10 cellular contexts compared by ENCODE assay signal in the genomic region with DNA sequence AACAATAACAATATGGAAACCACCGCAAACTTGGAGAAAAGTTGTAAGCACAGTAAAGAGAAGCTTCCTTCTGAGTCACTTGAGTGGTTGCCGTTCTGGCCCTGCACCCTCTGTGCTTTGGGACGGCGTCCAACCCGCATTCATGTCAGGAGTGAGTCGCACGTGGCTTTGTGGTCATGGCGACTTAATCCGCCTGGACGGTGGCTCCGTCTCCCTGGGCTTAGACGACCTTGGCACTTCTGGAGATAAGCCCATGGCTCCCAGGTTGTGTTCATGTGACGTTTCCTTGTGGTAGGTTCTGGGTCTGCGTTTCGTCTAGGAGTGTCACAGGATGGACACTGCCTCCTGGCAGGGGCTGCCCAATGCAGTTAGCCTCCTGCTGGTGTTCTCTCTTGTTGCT. TPM values are rescaled to one million over a fixed set of nuclear protein-coding genes. Genes with fewer than 3 reads are reported as not detected.
A peak's percentile ranks its signal among the peaks of the same experiment; 100 is the strongest.
DNase-seq lines count a peak whose midpoint lies in the region; ATAC-seq and TF ChIP-seq lines count a peak whose summit lies in the region.
"Had no signal": no experiment of that assay in that cellular context is flagged by ENCODE, and none has a peak within 500 bp of the region (broad histone marks: within the 10 kb centered on the region; RNA-seq: fewer than 3 reads in every experiment).

No MANE protein-coding gene starts in this region.

- no peak for ATAC-seq in HG02759 (IDR thresholded peaks at IDR 0.05; ENCODE audit: unreplicated experiment)
- no peak for ATAC-seq in left colon

- intact Hi-C loops in left colon (cut with DNase I, micrococcal nuclease) = loop anchor here in 1 of 2 donors (10.0 kb wide), 1 partner anchor 174 kb away; no protein-coding TSS in a partner anchor

- DNase-seq in BJ (ENCODE audit: low read depth) (peak; percentile 47), MG63 (peak; percentile 81), astrocyte of the spinal cord (ENCODE audit: low read depth, low spot score) (peak; percentile 84), kidney glomerular epithelial cell (lab: John Stamatoyannopoulos, UW) (peak; percentile 36), left colon (no peak)
- DNase-seq in activated T-cell treated with anti-CD3 and anti-CD28 coated beads, Interleukin-2, amount 50 U/mL, for 1 hour = no peak
- no peak for DNase-seq in activated effector memory CD4-positive, alpha-beta T cell treated with Interleukin-2 at 50 U/mL for 16 hours

- no peak overlapping the region for H3K4me3 ChIP-seq in BJ (ENCODE audit: low read depth, low read length)
- no peak overlapping the region; the same call in 1 of the 2 replicates for H3K4me3 ChIP-seq in MG63
- H3K4me3 ChIP-seq in astrocyte of the spinal cord (ENCODE audit: low read depth, low read length) = no peak overlapping the region
- H3K4me3 ChIP-seq: HAP-1, prostate gland had no signal

- CTCF ChIA-PET in BJ (lab: Yijun Ruan, JAX) = interaction anchor here (0.7 to 2.8 kb wide), 20 partner anchors 9 to 793 kb away, joined by 3 to 10 read pairs (median 4); no protein-coding TSS in a partner anchor

- H3K36me3 ChIP-seq in BJ (ENCODE audit: control insufficient read depth, insufficient read depth, low read length) (peaks cover 13% of the 10 kb centered on the region), MG63 (no peaks in the 10 kb centered on the region; the same call in none of the 2 replicates)
- H3K36me3 ChIP-seq: prostate gland had no signal

- H3K27me3 ChIP-seq in BJ (ENCODE audit: control insufficient read depth, insufficient read depth, low read length) (no peaks in the 10 kb centered on the region), MG63 (no peaks in the 10 kb centered on the region)

- no peak for TF ChIP-seq CTCF in BJ (IDR thresholded peaks at IDR 0.05; ENCODE audit: insufficient read depth, low read depth, low read length)
- TF ChIP-seq CTCF in astrocyte of the spinal cord (IDR thresholded peaks at IDR 0.05; ENCODE audit: low read depth, low read length) = no peak

- H3K9me3 ChIP-seq in MG63 = no peaks in the 10 kb centered on the region
- H3K9me3 ChIP-seq: HAP-1, prostate gland had no signal

- in situ Hi-C loops in astrocyte of the spinal cord (cut with HindIII; ENCODE audit: low sequenced_read_pairs) = no loop called here

- POLR2A ChIA-PET in BJ (lab: Charles Lee) = no interaction called here

RNA-seq across cellular contexts. Expression of a gene that starts 40.5 kb away (rescaled TPM):
- 6.4 and 9.9 TPM in 2 replicates for polyA plus RNA-seq in BJ (2011; rRNA removed)
- polyA minus RNA-seq in BJ (2011; rRNA and poly(A)+ RNA removed) = 7.4 and 8.6 TPM in 2 replicates
- total RNA-seq in MG63 (2014; rRNA removed; shearing (Covaris generic); ENCODE audit: low replicate concordance) = 2.4 and 5.4 TPM in 2 replicates
- total RNA-seq in left colon = 10 to 100 TPM; 17.1 to 17.6 TPM

Comparison
In these comparisons a context has a peak if more than half of its experiments do, and no peak if none do; other contexts are left out.
1. DNase-seq: peak in BJ (single experiment), MG63 (single experiment), astrocyte of the spinal cord (single experiment) and kidney glomerular epithelial cell (single experiment); none in activated T-cell treated with anti-CD3 and anti-CD28 coated beads, Interleukin-2, amount 50 U/mL, for 1 hour (single experiment), activated effector memory CD4-positive, alpha-beta T cell treated with Interleukin-2 at 50 U/mL for 16 hours (single experiment) and left colon (0 of 2).